17 cellular contexts compared by ENCODE assay signal in the genomic region with DNA sequence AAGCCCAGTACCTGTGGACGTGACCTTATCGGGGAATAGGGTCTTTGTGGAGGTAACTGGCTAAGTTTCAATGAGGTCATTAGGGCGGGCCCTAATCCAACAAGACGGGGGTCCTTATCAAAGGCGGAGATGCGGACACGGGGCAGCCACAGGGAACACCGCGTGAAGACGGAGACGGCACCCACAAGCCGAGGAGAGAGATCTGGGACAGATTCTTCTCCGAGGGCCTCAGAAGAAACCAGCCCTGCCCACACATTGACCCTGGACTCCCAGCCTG.
DNase-seq lines count a peak whose midpoint lies in the region; ATAC-seq and TF ChIP-seq lines count a peak whose summit lies in the region.
"Had no signal": no experiment of that assay in that cellular context is flagged by ENCODE, and none has a peak within 500 bp of the region (broad histone marks: within the 10 kb centered on the region; RNA-seq: fewer than 3 reads in every experiment).

No MANE protein-coding gene starts in this region.

- H3K23ac ChIP-seq in trophoblast cell (ENCODE audit: low read length) = no peak overlapping the region

- no peak overlapping the region for H2AFZ ChIP-seq in trophoblast cell (ENCODE audit: insufficient read depth, low read length, poor library complexity)

- ATAC-seq in HG02973 (IDR thresholded peaks at IDR 0.05; ENCODE audit: unreplicated experiment) = no peak
- ATAC-seq: CD8-positive, alpha-beta T cell; HCT116 had no signal

- peak overlapping the region in 10 of 11 experiments; percentile 17 to 81 (median 68); a peak in 17 of 22 replicates for H3K9ac ChIP-seq in BLaER1 treated with 17β-estradiol and CSF1 and Interleukin-3, amounts not matched to agents 10 nM and 100 nM
- no peak overlapping the region for H3K9ac ChIP-seq in trophoblast cell (ENCODE audit: low read length)

- H2BK12ac ChIP-seq in trophoblast cell (ENCODE audit: low read length) = no peak overlapping the region

- H3K27ac ChIP-seq in BLaER1 treated with 17β-estradiol and CSF1 and Interleukin-3, amounts not matched to agents 10 nM and 100 nM = peak overlapping the region; percentile 55 to 92 (median 85); a peak in 21 of 22 replicates
- H3K27ac ChIP-seq in caudate nucleus (ENCODE audit: low read depth, low read length) (peak overlapping the region; percentile 46), layer of hippocampus (ENCODE audit: low read depth, low read length) (peak overlapping the region; percentile 42), neutrophil (peak overlapping the region; percentile 94), trophoblast cell (ENCODE audit: low read depth, low read length) (no peak overlapping the region)
- H3K27ac ChIP-seq: SK-N-MC had no signal

- H3K4me1 ChIP-seq in BLaER1 treated with 17β-estradiol and CSF1 and Interleukin-3, amounts not matched to agents 10 nM and 100 nM = peaks cover 54 to 68% (median 59%) of the 10 kb centered on the region in 10 experiments
- H3K4me1 ChIP-seq in neutrophil (ENCODE audit: control insufficient read depth in 1 of 2, insufficient read depth in 1 of 2, low read depth in 1 of 2, low read length in 1 of 2) (peaks cover 55 to 57% of the 10 kb centered on the region in 2 experiments), trophoblast cell (ENCODE audit: control insufficient read depth in 1 of 2, insufficient read depth in 2 of 2, low read length in 2 of 2) (no peaks in the 10 kb centered on the region)
- H3K4me1 ChIP-seq: Caco-2 had no signal

- peaks cover 0 to 7% (median 0%) of the 10 kb centered on the region in 11 experiments; a peak in 5 of 22 replicates for H3K36me3 ChIP-seq in BLaER1 treated with 17β-estradiol and CSF1 and Interleukin-3, amounts not matched to agents 10 nM and 100 nM
- H3K36me3 ChIP-seq in neutrophil (peaks cover 14% of the 10 kb centered on the region), trophoblast cell (ENCODE audit: control insufficient read depth in 1 of 2, insufficient read depth in 2 of 2, low read length in 2 of 2) (no peaks in the 10 kb centered on the region)

- WGBS in trophoblast cell (ENCODE audit: extremely low coverage, insufficient coverage, insufficient read length) = no CpG with 5 or more reads among the region's 13 CpGs

- DNase-seq in caudate nucleus (lab: John Stamatoyannopoulos, UW) (no peak), trophoblast cell (no peak), HEK293T (ENCODE audit: extremely low spot score) (no peak)
- DNase-seq in activated CD4-positive, CD25-positive, alpha-beta regulatory T cell (lab: John Stamatoyannopoulos, UW) = no peak
- DNase-seq: Caco-2; CD8-positive, alpha-beta T cell; DMS79; NCI-H2029; NCI-H446; NCI-H524 treated with DMSO at 0.1 percent for 48 hours; NCI-H774 had no signal

- no peak for TF ChIP-seq CTCF in neutrophil (IDR thresholded peaks at IDR 0.05)

- H3K79me2 ChIP-seq in trophoblast cell (ENCODE audit: control insufficient read depth, insufficient read depth, low read length, poor library complexity) = no peaks in the 10 kb centered on the region

- CTCF ChIA-PET in HEK293T (lab: Yijun Ruan, JAX) = no interaction called here

- peak overlapping the region in 4 of 10 experiments; percentile 1 to 54 (median 24); a peak in 2 of 20 replicates for H3K4me3 ChIP-seq in BLaER1 treated with 17β-estradiol and CSF1 and Interleukin-3, amounts not matched to agents 10 nM and 100 nM
- peak overlapping the region; percentile 63 to 70 for H3K4me3 ChIP-seq in neutrophil (ENCODE audit: low read depth in 1 of 2, low read length in 1 of 2)
- no peak overlapping the region for H3K4me3 ChIP-seq in trophoblast cell (ENCODE audit: low read depth, low read length)
- H3K4me3 ChIP-seq: SK-N-MC had no signal

- no peak overlapping the region for H3K4ac ChIP-seq in trophoblast cell (ENCODE audit: low read depth, low read length)

- H2AK5ac ChIP-seq in trophoblast cell (ENCODE audit: low read length) = no peak overlapping the region

- no peak overlapping the region for H3K18ac ChIP-seq in trophoblast cell (ENCODE audit: low read length)

- no peak overlapping the region for H3K14ac ChIP-seq in trophoblast cell (ENCODE audit: low read length)

- H4K20me1 ChIP-seq in BLaER1 treated with 17β-estradiol and CSF1 and Interleukin-3, amounts not matched to agents 10 nM and 100 nM = no peaks in the 10 kb centered on the region; a peak in 1 of 22 replicates

- peaks cover 0 to 13% (median 0%) of the 10 kb centered on the region in 11 experiments; a peak in 4 of 22 replicates for H3K9me3 ChIP-seq in BLaER1 treated with 17β-estradiol and CSF1 and Interleukin-3, amounts not matched to agents 10 nM and 100 nM (replicated peaks in 1 of 11)
- H3K9me3 ChIP-seq in neutrophil (no peaks in the 10 kb centered on the region), trophoblast cell (ENCODE audit: insufficient read depth, low read depth, low read length) (peaks cover 12% of the 10 kb centered on the region)
- H3K9me3 ChIP-seq: Caco-2 had no signal

- H3K79me1 ChIP-seq in trophoblast cell (ENCODE audit: low read length) = no peaks in the 10 kb centered on the region

- no peak overlapping the region for H2BK5ac ChIP-seq in trophoblast cell (ENCODE audit: low read depth, low read length, poor library complexity)

- H4K12ac ChIP-seq in trophoblast cell (ENCODE audit: low read depth, low read length) = no peak overlapping the region

- H4K8ac ChIP-seq in trophoblast cell (ENCODE audit: low read depth, low read length) = no peak overlapping the region

- POLR2A ChIA-PET in HEK293T (lab: Yijun Ruan, JAX) = no interaction called here

- no peak overlapping the region for H2BK120ac ChIP-seq in trophoblast cell (ENCODE audit: insufficient read depth, low read length, poor library complexity)

- H3K4me2 ChIP-seq in BLaER1 treated with 17β-estradiol and CSF1 and Interleukin-3, amounts not matched to agents 10 nM and 100 nM = peak overlapping the region; percentile 70 to 99 (median 89)
- no peak overlapping the region for H3K4me2 ChIP-seq in trophoblast cell (ENCODE audit: low read length)

- no peaks in the 10 kb centered on the region for H3K27me3 ChIP-seq in BLaER1 treated with 17β-estradiol and CSF1 and Interleukin-3, amounts not matched to agents 10 nM and 100 nM
- H3K27me3 ChIP-seq in layer of hippocampus (ENCODE audit: control insufficient read depth, insufficient read depth, low read length) = no peaks in the 10 kb centered on the region
- H3K27me3 ChIP-seq in neutrophil = peaks cover 5% of the 10 kb centered on the region
- no peaks in the 10 kb centered on the region for H3K27me3 ChIP-seq in trophoblast cell (ENCODE audit: insufficient read depth, low read length)

- H4K91ac ChIP-seq in trophoblast cell (ENCODE audit: low read depth, low read length) = no peak overlapping the region

TF ChIP-seq in HEK293T, 16 proteins besides CTCF, POLR2A, EP300 and RAD21:
- TF ChIP-seq ELF4 (IDR thresholded peaks at IDR 0.05) (no peak), SP1 (IDR thresholded peaks at IDR 0.05) (no peak), ARNT (IDR thresholded peaks at IDR 0.05) (no peak), CTBP1 (IDR thresholded peaks at IDR 0.05; ENCODE audit: borderline replicate concordance) (no peak)
